Comparison of ENCODE assay signal across 14 cellular contexts in genomic region chr1:38919075-38919474, GRCh38.
DNase-seq lines count a peak whose midpoint lies in the region; ATAC-seq, FAIRE-seq and TF ChIP-seq lines count a peak whose summit lies in the region.
"Had no signal": no experiment of that assay in that cellular context is flagged by ENCODE, and none has a peak within 500 bp of the region (broad histone marks: within the 10 kb centered on the region; RNA-seq: fewer than 3 reads in every experiment).

No MANE protein-coding gene starts in this region.

- H3K36me3 ChIP-seq in MM.1S (replicated peaks; ENCODE audit: insufficient read depth, low read length): no peaks in the 10 kb centered on the region
- H3K36me3 ChIP-seq: left lung had no signal

- POLR2A ChIA-PET in GM10248 (lab: Yijun Ruan, JAX): no interaction called here

- H3K27me3 ChIP-seq in MM.1S (replicated peaks; ENCODE audit: insufficient read depth, low read length): no peaks in the 10 kb centered on the region
- H3K27me3 ChIP-seq: left lung had no signal

- DNase-seq in D721Med (ENCODE audit: insufficient read length, low spot score) (no peak), MM.1S (no peak), nucleus accumbens (lab: John Stamatoyannopoulos, UW) (peak in 44 of 56 donors; percentile 3 to 70 (median 37)), NCI-H2171 treated with DMSO at 0.1 percent for 48 hours (lab: John Stamatoyannopoulos, UW) (no peak), GM10248 (ENCODE audit: extremely low spot score) (no peak)
- no peak for DNase-seq in activated CD8-positive, alpha-beta memory T cell treated with anti-CD3 and anti-CD28 coated beads for 24 hours
- DNase-seq: activated gamma-delta T cell; CD8-positive, alpha-beta T cell; left lung; natural killer cell had no signal

- no peaks in the 10 kb centered on the region for H3K79me2 ChIP-seq in MM.1S (ENCODE audit: low read length)

- H3F3A ChIP-seq in MM.1S (ENCODE audit: insufficient read depth, low read length): no peaks in the 10 kb centered on the region

- H3K4me3 ChIP-seq in MM.1S (ENCODE audit: low read length): no peak overlapping the region
- H3K4me3 ChIP-seq: left lung had no signal

- FAIRE-seq in D721Med (lab: Jason Lieb, UNC): no peak
- FAIRE-seq: endometrium, HTR-8/SVneo had no signal

- CTCF ChIA-PET in GM10248 (lab: Yijun Ruan, JAX): no interaction called here

- H3K4me2 ChIP-seq in MM.1S (ENCODE audit: low read depth, low read length): peak overlapping the region; percentile 45; the same call in 1 of the 2 replicates

- no peak for ATAC-seq in HG02763 (IDR thresholded peaks at IDR 0.05; ENCODE audit: unreplicated experiment)
- ATAC-seq: CD8-positive, alpha-beta T cell; left lung; natural killer cell had no signal

- H3K27ac ChIP-seq in MM.1S (ENCODE audit: low read length): no peak overlapping the region
- H3K27ac ChIP-seq in cingulate gyrus (ENCODE audit: low read depth, low read length): peak overlapping the region; percentile 57
- H3K27ac ChIP-seq: left lung had no signal

- H3K4me1 ChIP-seq in MM.1S (ENCODE audit: low read length): peaks cover 11% of the 10 kb centered on the region
- H3K4me1 ChIP-seq: left lung had no signal

- H3K9me2 ChIP-seq in MM.1S (replicated peaks; ENCODE audit: insufficient read depth, low read length): no peaks in the 10 kb centered on the region

- TF ChIP-seq CTCF in D721Med (IDR thresholded peaks at IDR 0.05; ENCODE audit: insufficient read depth, missing control alignments): peak; percentile 27
- TF ChIP-seq CTCF in MM.1S (IDR thresholded peaks at IDR 0.05; ENCODE audit: low read length): no peak
- TF ChIP-seq CTCF in GM10248 (IDR thresholded peaks at IDR 0.05; ENCODE audit: control extremely low read depth, extremely low read depth, low read depth, missing control alignments): no peak

- H4K20me1 ChIP-seq in MM.1S (ENCODE audit: insufficient read depth, low read length): no peaks in the 10 kb centered on the region

- no peak overlapping the region for H3K9ac ChIP-seq in MM.1S (ENCODE audit: low read length)

- peak overlapping the region; percentile 58; the same call in 1 of the 2 replicates for H2AFZ ChIP-seq in MM.1S (ENCODE audit: low read length)

- H3K9me3 ChIP-seq in MM.1S (replicated peaks; ENCODE audit: insufficient read depth, low read length): no peaks in the 10 kb centered on the region
- H3K9me3 ChIP-seq: left lung had no signal

Comparison
In these comparisons a context has a peak if more than half of its experiments do, and no peak if none do; other contexts are left out.
1. DNase-seq: peak in nucleus accumbens (44 of 56); none in D721Med (single experiment), MM.1S (single experiment), activated CD8-positive, alpha-beta memory T cell treated with anti-CD3 and anti-CD28 coated beads for 24 hours (single experiment), NCI-H2171 treated with DMSO at 0.1 percent for 48 hours (single experiment) and GM10248 (single experiment).